8 cellular contexts compared by ENCODE assay signal in the genomic region with DNA sequence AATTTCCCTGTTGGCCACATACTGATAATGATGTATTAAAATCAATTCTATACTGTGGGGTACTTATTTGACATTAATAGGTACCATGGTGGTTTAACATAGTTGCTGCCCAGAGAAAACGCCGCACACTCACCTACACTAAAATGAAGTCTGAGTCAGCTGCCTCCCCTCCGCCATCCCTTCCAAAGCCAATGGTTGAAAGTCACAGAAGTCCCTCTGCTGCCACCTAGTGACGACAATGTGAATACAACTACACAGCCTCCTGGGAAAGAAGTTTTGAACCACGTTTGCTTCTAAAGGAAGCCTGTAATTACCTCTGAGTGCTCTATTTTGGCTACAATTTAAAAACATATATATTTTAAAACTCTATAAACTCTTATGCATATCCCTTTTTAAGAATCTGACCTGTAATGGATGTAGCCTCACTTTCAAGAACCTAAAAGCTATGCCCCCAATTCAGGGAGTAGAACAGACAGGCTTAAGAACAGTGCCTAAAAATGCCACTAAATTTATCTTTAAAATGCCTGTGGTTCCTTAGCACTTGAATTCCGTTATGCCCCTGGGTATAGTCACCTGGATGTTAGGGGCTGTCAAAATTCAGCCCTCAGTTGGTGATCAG. TPM values are rescaled to one million over a fixed set of nuclear protein-coding genes. Genes with fewer than 3 reads are reported as not detected.
DNase-seq lines count a peak whose midpoint lies in the region; FAIRE-seq and TF ChIP-seq lines count a peak whose summit lies in the region.

No MANE protein-coding gene starts in this region.

- no peaks in the 10 kb centered on the region for H3K27me3 ChIP-seq in endodermal cell (ENCODE audit: control insufficient read depth, insufficient read depth, low read length, poor library complexity, severe bottlenecking)

- DNase-seq in AG20443 (ENCODE audit: low spot score) = peak; percentile 84
- peak; percentile 58 for DNase-seq in GM19239 (ENCODE audit: insufficient read length, low spot score)
- DNase-seq in HTR-8/SVneo (ENCODE audit: insufficient read length, low spot score) = peak; percentile 83
- DNase-seq in NOMO-1 treated with DMSO at 0.1 percent for 48 hours (lab: John Stamatoyannopoulos, UW; ENCODE audit: unreplicated experiment) = peak; percentile 67
- DNase-seq in activated CD8-positive, alpha-beta memory T cell treated with anti-CD3 and anti-CD28 coated beads for 1 hour (ENCODE audit: extremely low read depth in 1 of 2, low read depth in 1 of 2) = peak; percentile 48 to 61
- peak; percentile 92 for DNase-seq in endodermal cell
- DNase-seq in middle frontal gyrus (ENCODE audit: extremely low spot score, low spot score) = peak; percentile 78
- DNase-seq in stimulated activated CD8-positive, alpha-beta memory T cell treated with anti-CD3 and anti-CD28 coated beads, Interleukin-2, amount 100 ng/mL, for 48 hours (ENCODE audit: low read depth in 2 of 2) = peak; percentile 41 to 59

- no peaks in the 10 kb centered on the region for H3K9me3 Mint-ChIP-seq in endodermal cell

- H3K9me3 ChIP-seq in endodermal cell (ENCODE audit: control insufficient read depth, low read length) = no peaks in the 10 kb centered on the region

- no peak overlapping the region for H3K4me3 ChIP-seq in endodermal cell (ENCODE audit: low read length)

- peak; percentile 97 for FAIRE-seq in GM19239 (lab: Jason Lieb, UNC)
- FAIRE-seq in HTR-8/SVneo (lab: Jason Lieb, UNC) = peak; percentile 82

- no peaks in the 10 kb centered on the region for H3K36me3 Mint-ChIP-seq in endodermal cell (ENCODE audit: low read depth)

- WGBS in endodermal cell (ENCODE audit: insufficient coverage in 1 of 2, insufficient read length in 1 of 2), 2 experiments = 5 to 14% methylated on average over 3 to 6 of the region's 6 CpGs

- H3K27me3 Mint-ChIP-seq in endodermal cell (ENCODE audit: insufficient read depth) = no peaks in the 10 kb centered on the region

- H3K9ac ChIP-seq in endodermal cell (ENCODE audit: extremely low read depth, low read length, poor library complexity, severe bottlenecking) = no peak overlapping the region

- H3K36me3 ChIP-seq in endodermal cell (ENCODE audit: control insufficient read depth, insufficient read depth, low read length) = no peaks in the 10 kb centered on the region

- H3K4me1 ChIP-seq in endodermal cell (ENCODE audit: control insufficient read depth, insufficient read depth, low read length) = no peaks in the 10 kb centered on the region

- H3K4me1 Mint-ChIP-seq in endodermal cell = no peaks in the 10 kb centered on the region

- H3K4me3 Mint-ChIP-seq in endodermal cell = no peak overlapping the region

- peak; percentile 89 for TF ChIP-seq CTCF in endodermal cell (conservative IDR thresholded peaks at IDR 0.05)

- no peak overlapping the region for H3K27ac Mint-ChIP-seq in endodermal cell

- no peak overlapping the region for H3K27ac ChIP-seq in endodermal cell (ENCODE audit: low read depth, low read length)

RNA-seq across cellular contexts. Expression of a gene that starts 20.6 kb away (rescaled TPM):
- 10 to 100 TPM; 40.4 to 58.2 TPM for total RNA-seq in endodermal cell
- 66.9 TPM for polyA plus RNA-seq in endodermal cell (2013, experiment 1 of 2)
- 67.6 TPM for polyA plus RNA-seq in endodermal cell (2013, experiment 2 of 2)
